In genomic region chr15:74955796-74956647, GRCh38 we compare ENCODE assay signal across 9 cellular contexts. TPM values are rescaled to one million over a fixed set of nuclear protein-coding genes. Genes with fewer than 3 reads are reported as not detected.
DNase-seq lines count a peak whose midpoint lies in the region; ATAC-seq, FAIRE-seq and TF ChIP-seq lines count a peak whose summit lies in the region.
"Had no signal": no experiment of that assay in that cellular context is flagged by ENCODE, and none has a peak within 500 bp of the region (broad histone marks: within the 10 kb centered on the region; RNA-seq: fewer than 3 reads in every experiment).

No MANE protein-coding gene starts in this region.

- H2AFZ ChIP-seq in H1 (ENCODE audit: low read length), result no peak overlapping the region

- peaks cover 0 to 19% of the 10 kb centered on the region in 2 experiments; a peak in 2 of 4 replicates for H3K79me2 ChIP-seq in H1 (ENCODE audit: control insufficient read depth in 1 of 2, insufficient read depth in 2 of 2, low read length in 2 of 2)

- H4K8ac ChIP-seq in H1 (ENCODE audit: extremely low read depth, insufficient read depth, low read length), result peak overlapping the region; percentile 91

- no peak for FAIRE-seq in H1 (lab: Jason Lieb, UNC)
- FAIRE-seq: TTC549 had no signal

- peaks cover 0 to 4% of the 10 kb centered on the region in 2 experiments for H4K20me1 ChIP-seq in H1 (replicated peaks in 1 of 2; ENCODE audit: control insufficient read depth in 1 of 2, insufficient read depth in 2 of 2, low read length in 2 of 2)

- no peak overlapping the region for H3K23ac ChIP-seq in H1 (ENCODE audit: insufficient read length)

- H3K4ac ChIP-seq in H1 (replicated peaks; ENCODE audit: insufficient read length, low read depth, low read length), result peak overlapping the region; percentile 3

- peak overlapping the region; percentile 54 for H2BK120ac ChIP-seq in H1 (replicated peaks; ENCODE audit: low read depth, low read length)

- peak overlapping the region; percentile 33; the same call in 1 of the 2 replicates for H3K27ac ChIP-seq in H1 (ENCODE audit: low read depth, low read length)

- TF ChIP-seq RAD21 in H1 (IDR thresholded peaks at IDR 0.05 in 1 of 2, conservative IDR thresholded peaks at IDR 0.05 in 1 of 2; ENCODE audit: low read depth in 2 of 2, low read length in 2 of 2), result peak in 1 of 2 experiments; percentile 5; a peak in 1 of 4 replicates

- no peak overlapping the region for H2BK20ac ChIP-seq in H1 (ENCODE audit: low read length)

- H3K4me3 ChIP-seq in H1 (ENCODE audit: extremely low read depth in 1 of 4, insufficient read depth in 2 of 4, low read depth in 3 of 4, low read length in 4 of 4), result peak overlapping the region; percentile 41 to 77 (median 69)

- POLR2A ChIA-PET in activated CD8-positive, alpha-beta T cell treated with anti-CD3 and anti-CD28 coated beads, Interleukin-2, amount 10 ng/mL, durations not matched to agents 7 days and 5 days (lab: Charles Lee), result interaction anchor here (0.7 to 1.2 kb wide), 2 partner anchors 57 to 623 kb away, joined by 3 read pairs; partner anchors contain the start of gene PTPN9
- POLR2A ChIA-PET in H1 (lab: Charles Lee; ENCODE audit: partially characterized antibody), result interaction anchor here (0.7 to 5.7 kb wide), 14 partner anchors 9 to 249 kb away, joined by 3 to 29 read pairs (median 5); partner anchors contain the start of genes C15orf39, COX5A, FAM219B and PPCDC

- CTCF ChIA-PET in activated CD8-positive, alpha-beta T cell treated with anti-CD3 and anti-CD28 coated beads, Interleukin-2, amount 10 ng/mL, durations not matched to agents 7 days and 5 days (lab: Charles Lee), result interaction anchor here (0.8 to 10.6 kb wide), 9 partner anchors 29 to 248 kb away, joined by 3 to 95 read pairs (median 4); partner anchors contain the start of gene C15orf39
- CTCF ChIA-PET in H1 (lab: Charles Lee; ENCODE audit: partially characterized antibody), result interaction anchor here (0.6 to 4.6 kb wide), 18 partner anchors 8 to 184 kb away, joined by 3 to 20 read pairs (median 4); partner anchors contain the start of genes COX5A and SCAMP5

- peak overlapping the region; percentile 49; the same call in 1 of the 2 replicates for H2BK5ac ChIP-seq in H1 (ENCODE audit: low read depth, low read length)

- peak overlapping the region; percentile 70 for H3K4me3 Mint-ChIP-seq in activated CD8-positive, alpha-beta T cell treated with anti-CD3 and anti-CD28 coated beads, Interleukin-2, amount 10 ng/mL, durations not matched to agents 7 days and 5 days
- H3K4me3 Mint-ChIP-seq in mesothelial cell of epicardium, result peak overlapping the region; percentile 56

- ATAC-seq in GM21619 (IDR thresholded peaks at IDR 0.05; ENCODE audit: unreplicated experiment), result peak; percentile 31
- ATAC-seq in activated CD8-positive, alpha-beta T cell treated with anti-CD3 and anti-CD28 coated beads, Interleukin-2, amount 10 ng/mL, durations not matched to agents 7 days and 5 days, result peak; percentile 51

- peaks cover 45% of the 10 kb centered on the region for H3K4me1 Mint-ChIP-seq in activated CD8-positive, alpha-beta T cell treated with anti-CD3 and anti-CD28 coated beads, Interleukin-2, amount 10 ng/mL, durations not matched to agents 7 days and 5 days (ENCODE audit: low read depth)
- peaks cover 26% of the 10 kb centered on the region for H3K4me1 Mint-ChIP-seq in mesothelial cell of epicardium

- H3K9me3 Mint-ChIP-seq in activated CD8-positive, alpha-beta T cell treated with anti-CD3 and anti-CD28 coated beads, Interleukin-2, amount 10 ng/mL, durations not matched to agents 7 days and 5 days (ENCODE audit: insufficient read depth), result no peaks in the 10 kb centered on the region
- no peaks in the 10 kb centered on the region for H3K9me3 Mint-ChIP-seq in mesothelial cell of epicardium

- TF ChIP-seq POLR2A in H1 (IDR thresholded peaks at IDR 0.05; ENCODE audit: control extremely low read depth in 1 of 2, low read depth in 2 of 2, low read length in 2 of 2), result no peak

- H3K27me3 Mint-ChIP-seq in activated CD8-positive, alpha-beta T cell treated with anti-CD3 and anti-CD28 coated beads, Interleukin-2, amount 10 ng/mL, durations not matched to agents 7 days and 5 days (ENCODE audit: low read depth), result peaks cover 38% of the 10 kb centered on the region
- H3K27me3 Mint-ChIP-seq in mesothelial cell of epicardium (ENCODE audit: low read depth), result peaks cover 63% of the 10 kb centered on the region

- H3K27ac Mint-ChIP-seq in activated CD8-positive, alpha-beta T cell treated with anti-CD3 and anti-CD28 coated beads, Interleukin-2, amount 10 ng/mL, durations not matched to agents 7 days and 5 days, result no peak overlapping the region
- no peak overlapping the region for H3K27ac Mint-ChIP-seq in mesothelial cell of epicardium

- peak overlapping the region; percentile 35 to 89 (median 56); a peak in 6 of 7 replicates for H3K9ac ChIP-seq in H1 (replicated peaks in 1 of 4; ENCODE audit: extremely low read depth in 1 of 4, low read depth in 3 of 4, low read length in 3 of 4)

- H3K27me3 ChIP-seq in H1 (replicated peaks in 1 of 4; ENCODE audit: control insufficient read depth in 3 of 4, extremely low read depth in 1 of 4, insufficient read depth in 3 of 4, low read length in 3 of 4), result peaks cover 5 to 34% (median 33%) of the 10 kb centered on the region in 4 experiments

- peak overlapping the region; percentile 93 for H3K18ac ChIP-seq in H1 (ENCODE audit: extremely low read depth, low read length)

- H3K4me2 ChIP-seq in H1 (ENCODE audit: insufficient read depth in 1 of 2, low read depth in 2 of 2, low read length in 2 of 2), result peak overlapping the region; percentile 95 to 98

- peaks cover 38% of the 10 kb centered on the region for H3K23me2 ChIP-seq in H1 (ENCODE audit: low read depth, low read length)

- 0 out of 2 replicates have a peak, but pooled peaks cover 1% of the 10 kb centered on the region for H3K79me1 ChIP-seq in H1 (ENCODE audit: low read depth, low read length)

- WGBS in H1 (ENCODE audit: extremely low coverage in 1 of 2, insufficient coverage in 1 of 2, insufficient read length in 1 of 2, insufficient replicate concordance in 2 of 2, low coverage in 1 of 2, low lambda C conversion rate in 2 of 2, missing lambda C conversion rate in 1 of 2), 2 experiments, result 4% methylated on average over 84 of the region's 88 CpGs; no CpG with 5 or more reads in 1 of the 2 experiments

- H2AK5ac ChIP-seq in H1 (ENCODE audit: low read depth, low read length), result no peak overlapping the region

- H3K14ac ChIP-seq in H1 (ENCODE audit: insufficient read length), result no peak overlapping the region

- H2BK12ac ChIP-seq in H1 (ENCODE audit: low read depth, low read length), result peak overlapping the region; percentile 92; the same call in 1 of the 2 replicates

- H3K56ac ChIP-seq in H1 (replicated peaks; ENCODE audit: insufficient read length, low read depth, low read length), result peak overlapping the region; percentile 56

- H4K91ac ChIP-seq in H1 (replicated peaks; ENCODE audit: insufficient read length, low read length), result peak overlapping the region; percentile 97

- TF ChIP-seq EP300 in H1 (IDR thresholded peaks at IDR 0.05; ENCODE audit: borderline replicate concordance in 1 of 2, low read depth in 2 of 2, low read length in 2 of 2), result no peak

- DNase-seq in DMS53 (lab: John Stamatoyannopoulos, UW) (peak; percentile 89), MV-4-11 (lab: John Stamatoyannopoulos, UW) (peak; percentile 60), H1 (ENCODE audit: low read depth in 1 of 2, low spot score in 2 of 2) (peak in 1 of 2 experiments; percentile 84), mesothelial cell of epicardium (ENCODE audit: low spot score in 2 of 2, unreplicated experiment in 2 of 2) (peak; percentile 27 to 75), NCI-H226 (no peak)
- DNase-seq in activated CD8-positive, alpha-beta T cell treated with anti-CD3 and anti-CD28 coated beads, Interleukin-2, amount 10 ng/mL, durations not matched to agents 7 days and 5 days, result peak; percentile 71
- peak; percentile 50 to 58 for DNase-seq in stimulated activated CD8-positive, alpha-beta memory T cell treated with anti-CD3 and anti-CD28 coated beads, Interleukin-2, amount 100 ng/mL, for 48 hours (ENCODE audit: low read depth in 2 of 2)

- H3K36me3 ChIP-seq in H1 (ENCODE audit: control insufficient read depth in 2 of 4, insufficient read depth in 4 of 4, low read length in 3 of 4), result no peaks in the 10 kb centered on the region

- no peaks in the 10 kb centered on the region for H3K9me3 ChIP-seq in H1 (ENCODE audit: insufficient read depth in 2 of 2, low read depth in 1 of 2, low read length in 1 of 2)

- H3K36me3 Mint-ChIP-seq in activated CD8-positive, alpha-beta T cell treated with anti-CD3 and anti-CD28 coated beads, Interleukin-2, amount 10 ng/mL, durations not matched to agents 7 days and 5 days (ENCODE audit: low read depth), result peaks cover 3% of the 10 kb centered on the region
- no peaks in the 10 kb centered on the region for H3K36me3 Mint-ChIP-seq in mesothelial cell of epicardium

- no peak overlapping the region; the same call in 1 of the 2 replicates for H2BK15ac ChIP-seq in H1 (ENCODE audit: low read length)

- peak overlapping the region; percentile 61 for H4K5ac ChIP-seq in H1 (ENCODE audit: insufficient read length, low read depth, low read length)

- TF ChIP-seq CTCF in H1 (IDR thresholded peaks at IDR 0.05; ENCODE audit: control extremely low read depth in 1 of 3, insufficient read depth in 1 of 3, low read depth in 1 of 3, low read length in 3 of 3) (peak; percentile 16 to 51 (median 38)), mesothelial cell of epicardium (IDR thresholded peaks at IDR 0.05; ENCODE audit: unreplicated experiment) (no peak)

- peaks cover 0 to 24% (median 13%) of the 10 kb centered on the region in 4 experiments; a peak in 6 of 7 replicates for H3K4me1 ChIP-seq in H1 (replicated peaks in 1 of 4; ENCODE audit: control insufficient read depth in 3 of 4, insufficient read depth in 4 of 4, low read length in 3 of 4)

RNA-seq across cellular contexts. Expression of gene RPP25, which starts 0.6 kb away (rescaled TPM):
- total RNA-seq in activated CD8-positive, alpha-beta T cell treated with anti-CD3 and anti-CD28 coated beads, Interleukin-2, amount 10 ng/mL, durations not matched to agents 7 days and 5 days, result 1 to 10 TPM; 6.5 to 7.2 TPM
- 19.4 and 19.8 TPM in 2 replicates for total RNA-seq in H1 (2021; fragmentation: NEBNext Ultra II Directional; extraction: Animal tissue kit (Norgen Biotek cat#: 25700))
- 17.4 and 20.0 TPM in 2 replicates for polyA plus RNA-seq in H1 (2011; rRNA removed)
- polyA plus RNA-seq in H1 (2011; cell fraction: cytosol; rRNA removed), result 13.5 TPM
- 11.8 TPM for polyA plus RNA-seq in H1 (2011; cell fraction: nucleus; rRNA removed)
- polyA plus RNA-seq in H1 (2012, experiment 1 of 2), result 12.7 to 16.2 TPM (median 14.6 TPM) in 4 replicates
- polyA plus RNA-seq in H1 (2012, experiment 2 of 2), result 16.3 TPM
- polyA plus RNA-seq in H1 (2013, experiment 1 of 2), result 18.6 TPM
- polyA plus RNA-seq in H1 (2013, experiment 2 of 2), result 18.2 TPM
- polyA minus RNA-seq in H1 (2011; rRNA and poly(A)+ RNA removed), result 5.3 and 5.4 TPM in 2 replicates
- 7.6 TPM for polyA minus RNA-seq in H1 (2011; cell fraction: cytosol; rRNA and poly(A)+ RNA removed)
- polyA minus RNA-seq in H1 (2011; cell fraction: nucleus; rRNA and poly(A)+ RNA removed), result 9.9 TPM
- total RNA-seq in mesothelial cell of epicardium, result 3.3 to 3.8 TPM (median 3.3 TPM) in 3 replicates

RNA-seq across cellular contexts. Expression of gene COX5A, which starts 18.1 kb away (rescaled TPM):
- 100 to 1,000 TPM; 305 to 313 TPM for total RNA-seq in activated CD8-positive, alpha-beta T cell treated with anti-CD3 and anti-CD28 coated beads, Interleukin-2, amount 10 ng/mL, durations not matched to agents 7 days and 5 days
- total RNA-seq in H1 (2021; fragmentation: NEBNext Ultra II Directional; extraction: Animal tissue kit (Norgen Biotek cat#: 25700)), result 367 and 373 TPM in 2 replicates
- 228 and 270 TPM in 2 replicates for polyA plus RNA-seq in H1 (2011; rRNA removed)
- polyA plus RNA-seq in H1 (2011; cell fraction: cytosol; rRNA removed), result 199 TPM
- polyA plus RNA-seq in H1 (2011; cell fraction: nucleus; rRNA removed), result 180 TPM
- polyA plus RNA-seq in H1 (2012, experiment 1 of 2), result 450 to 541 TPM (median 483 TPM) in 4 replicates
- polyA plus RNA-seq in H1 (2012, experiment 2 of 2), result 390 TPM
- polyA plus RNA-seq in H1 (2013, experiment 1 of 2), result 715 TPM
- polyA plus RNA-seq in H1 (2013, experiment 2 of 2), result 668 TPM
- polyA minus RNA-seq in H1 (2011; rRNA and poly(A)+ RNA removed), result 51.3 and 57.4 TPM in 2 replicates
- 129 TPM for polyA minus RNA-seq in H1 (2011; cell fraction: cytosol; rRNA and poly(A)+ RNA removed)
- 64.8 TPM for polyA minus RNA-seq in H1 (2011; cell fraction: nucleus; rRNA and poly(A)+ RNA removed)
- 126 to 133 TPM (median 128 TPM) in 3 replicates for total RNA-seq in mesothelial cell of epicardium

RNA-seq across cellular contexts. Expression of gene SCAMP5, which starts 39.3 kb away (rescaled TPM):
- 1 to 10 TPM; 1.1 TPM for total RNA-seq in activated CD8-positive, alpha-beta T cell treated with anti-CD3 and anti-CD28 coated beads, Interleukin-2, amount 10 ng/mL, durations not matched to agents 7 days and 5 days
- total RNA-seq in H1 (2021; fragmentation: NEBNext Ultra II Directional; extraction: Animal tissue kit (Norgen Biotek cat#: 25700)), result 51.8 and 55.4 TPM in 2 replicates
- polyA plus RNA-seq in H1 (2011; rRNA removed), result 94.7 and 96.4 TPM in 2 replicates
- polyA plus RNA-seq in H1 (2011; cell fraction: cytosol; rRNA removed), result 67.2 TPM
- 80.9 TPM for polyA plus RNA-seq in H1 (2011; cell fraction: nucleus; rRNA removed)
- 45.3 to 68.0 TPM (median 54.9 TPM) in 4 replicates for polyA plus RNA-seq in H1 (2012, experiment 1 of 2)
- 63.6 TPM for polyA plus RNA-seq in H1 (2012, experiment 2 of 2)
- 44.6 TPM for polyA plus RNA-seq in H1 (2013, experiment 1 of 2)
- polyA plus RNA-seq in H1 (2013, experiment 2 of 2), result 46.5 TPM
- polyA minus RNA-seq in H1 (2011; rRNA and poly(A)+ RNA removed), result 90.2 and 116 TPM in 2 replicates
- polyA minus RNA-seq in H1 (2011; cell fraction: cytosol; rRNA and poly(A)+ RNA removed), result 36.7 TPM
- polyA minus RNA-seq in H1 (2011; cell fraction: nucleus; rRNA and poly(A)+ RNA removed), result 38.4 TPM
- total RNA-seq in mesothelial cell of epicardium, result 23.5 to 30.5 TPM (median 28.4 TPM) in 3 replicates

RNA-seq across cellular contexts. Expression of gene FAM219B, which starts 49.4 kb away (rescaled TPM):
- total RNA-seq in activated CD8-positive, alpha-beta T cell treated with anti-CD3 and anti-CD28 coated beads, Interleukin-2, amount 10 ng/mL, durations not matched to agents 7 days and 5 days, result 10 to 100 TPM; 61.3 to 72.5 TPM
- 56.1 and 57.1 TPM in 2 replicates for total RNA-seq in H1 (2021; fragmentation: NEBNext Ultra II Directional; extraction: Animal tissue kit (Norgen Biotek cat#: 25700))
- polyA plus RNA-seq in H1 (2011; rRNA removed), result 66.6 and 91.3 TPM in 2 replicates
- 111 TPM for polyA plus RNA-seq in H1 (2011; cell fraction: cytosol; rRNA removed)
- 237 TPM for polyA plus RNA-seq in H1 (2011; cell fraction: nucleus; rRNA removed)
- polyA plus RNA-seq in H1 (2012, experiment 1 of 2), result 43.7 to 58.2 TPM (median 47.1 TPM) in 4 replicates
- polyA plus RNA-seq in H1 (2012, experiment 2 of 2), result 24.3 TPM
- polyA plus RNA-seq in H1 (2013, experiment 1 of 2), result 42.0 TPM
- 27.8 TPM for polyA plus RNA-seq in H1 (2013, experiment 2 of 2)
- polyA minus RNA-seq in H1 (2011; rRNA and poly(A)+ RNA removed), result 61.6 and 65.5 TPM in 2 replicates
- 27.2 TPM for polyA minus RNA-seq in H1 (2011; cell fraction: cytosol; rRNA and poly(A)+ RNA removed)
- polyA minus RNA-seq in H1 (2011; cell fraction: nucleus; rRNA and poly(A)+ RNA removed), result 58.1 TPM
- total RNA-seq in mesothelial cell of epicardium, result 73.5 to 91.3 TPM (median 74.1 TPM) in 3 replicates

Comparison
In these comparisons a context has a peak if more than half of its experiments do, and no peak if none do; other contexts are left out.
1. RNA of gene SCAMP5, which starts 39.3 kb away (total RNA-seq): 51.8 to 55.4 TPM in H1 and 23.5 to 30.5 TPM in mesothelial cell of epicardium; 1.1 TPM in activated CD8-positive, alpha-beta T cell treated with anti-CD3 and anti-CD28 coated beads, Interleukin-2, amount 10 ng/mL, durations not matched to agents 7 days and 5 days; every median in the first group is over 10 times any median in the second.